ENCODE assay signal across 20 cellular contexts in the genomic region with DNA sequence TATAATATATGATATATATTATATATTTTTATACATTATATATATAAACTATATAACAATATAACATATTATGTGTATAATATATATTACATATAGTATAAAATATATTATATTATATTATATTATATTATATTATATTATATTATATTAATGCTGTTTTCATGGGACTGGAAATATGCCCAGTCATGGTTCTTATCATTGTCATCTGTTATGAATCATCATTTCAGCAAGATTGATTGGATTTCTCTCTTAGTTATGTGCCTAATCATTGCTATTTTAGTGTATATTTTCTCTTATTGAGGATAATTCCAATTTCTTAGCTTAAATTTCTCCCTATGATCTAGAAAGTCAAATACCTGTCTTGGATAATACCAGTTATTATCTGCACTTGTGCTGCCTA.
"Had no signal": no experiment of that assay in that cellular context is flagged by ENCODE, and none has a peak within 500 bp of the region (broad histone marks: within the 10 kb centered on the region; RNA-seq: fewer than 3 reads in every experiment).

No MANE protein-coding gene starts in this region.

- H3K4me3 ChIP-seq: left ventricle myocardium inferior, lung, ovary, prostate gland, sigmoid colon, spleen, thyroid gland, transverse colon, upper lobe of left lung, vagina had no signal

- H3K9me3 ChIP-seq: ovary, prostate gland, sigmoid colon, spleen, thyroid gland, transverse colon, upper lobe of left lung, vagina had no signal

- H3K27me3 ChIP-seq: ovary, sigmoid colon, spleen, thyroid gland, transverse colon, upper lobe of left lung, vagina had no signal

- H3K36me3 ChIP-seq: left ventricle myocardium inferior, ovary, prostate gland, sigmoid colon, spleen, thyroid gland, transverse colon, upper lobe of left lung, vagina had no signal

- DNase-seq: islet precursor cell; left ventricle myocardium inferior; naive thymus-derived CD4-positive, alpha-beta T cell; ovary; retina; right cardiac atrium; sigmoid colon; spleen; stimulated activated CD4-positive, alpha-beta T cell treated with anti-CD3 and anti-CD28 coated beads, Interleukin-4, amount 100 ng/mL, for 24 hours; stimulated activated naive CD4-positive, alpha-beta T cell treated with Interleukin-2 at 50 U/mL for 16 hours; stimulated activated naive CD8-positive, alpha-beta T cell treated with anti-CD3 and anti-CD28 coated beads, Interleukin-15, amount 100 ng/mL, for 72 hours; substantia nigra; thyroid gland; transverse colon; upper lobe of left lung had no signal

- H3K4me1 ChIP-seq: left ventricle myocardium inferior, prostate gland, sigmoid colon, spleen, thyroid gland, transverse colon, upper lobe of left lung, vagina had no signal

- ATAC-seq: naive thymus-derived CD4-positive, alpha-beta T cell; natural killer cell treated with Interleukin-12 subunit alpha and Interleukin-12 subunit beta and Interleukin-15 and Interleukin-18, amount 100 ng/mL, for 72 hours; right cardiac atrium; stimulated activated effector memory CD8-positive, alpha-beta T cell treated with anti-CD3 and anti-CD28 coated beads, Interleukin-12 subunit alpha, Interleukin-12 subunit beta, amount 100 ng/mL, for 72 hours; stimulated activated naive CD8-positive, alpha-beta T cell treated with anti-CD3 and anti-CD28 coated beads, Interleukin-15, amount 100 ng/mL, for 72 hours had no signal

- H3K27ac ChIP-seq: left ventricle myocardium inferior, ovary, prostate gland, sigmoid colon, spleen, thyroid gland, transverse colon, upper lobe of left lung, vagina had no signal
